8 cellular contexts compared by ENCODE assay signal in the genomic region with DNA sequence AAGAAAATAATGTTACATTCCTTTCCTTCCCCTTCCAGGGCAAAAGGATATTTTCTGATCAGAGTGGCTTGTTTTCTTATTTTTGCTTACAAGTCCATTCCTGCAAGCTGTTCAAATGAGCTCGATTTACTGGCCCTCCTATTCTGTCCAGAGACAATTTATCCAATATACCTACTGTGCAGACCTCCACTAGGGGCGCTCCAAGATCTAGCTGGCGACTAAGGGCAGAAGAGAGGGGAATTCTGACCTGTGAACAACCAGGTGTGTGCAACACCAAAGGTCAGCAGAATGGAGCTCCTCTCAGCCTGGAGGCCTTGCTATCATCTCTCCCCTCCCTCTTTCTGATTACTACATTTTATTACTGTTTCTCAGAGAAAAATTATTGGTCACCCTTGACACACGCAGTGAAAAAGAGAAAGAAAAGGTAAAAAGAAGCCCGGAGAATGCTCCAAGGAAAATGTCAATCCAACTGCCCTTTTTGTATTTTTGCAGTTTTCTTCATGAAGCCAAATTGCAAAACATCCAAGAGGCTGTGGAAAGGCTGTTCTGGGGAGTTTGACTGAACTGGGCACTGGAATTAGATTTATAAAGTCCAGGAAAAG. TPM values are rescaled to one million over a fixed set of nuclear protein-coding genes. Genes with fewer than 3 reads are reported as not detected.
DNase-seq lines count a peak whose midpoint lies in the region; ATAC-seq, FAIRE-seq and TF ChIP-seq lines count a peak whose summit lies in the region.

No MANE protein-coding gene starts in this region.

- intact Hi-C loops in ascending aorta (cut with DNase I) = no loop called here

- H3K36me3 ChIP-seq in ascending aorta (no peaks in the 10 kb centered on the region), keratinocyte (ENCODE audit: control insufficient read depth in 2 of 2, extremely low read depth in 1 of 2, insufficient read depth in 2 of 2, low read length in 2 of 2) (no peaks in the 10 kb centered on the region), suprapubic skin (no peaks in the 10 kb centered on the region)

- no peaks in the 10 kb centered on the region for H3K9me3 ChIP-seq in ascending aorta
- H3K9me3 ChIP-seq in keratinocyte (ENCODE audit: control insufficient read depth, low read depth, low read length) = no peaks in the 10 kb centered on the region
- no peaks in the 10 kb centered on the region for H3K9me3 ChIP-seq in suprapubic skin

- H3K9ac ChIP-seq in keratinocyte (ENCODE audit: control insufficient read depth, extremely low read depth, insufficient read depth, low read length) = no peak overlapping the region

- TF ChIP-seq POLR2A in suprapubic skin (IDR thresholded peaks at IDR 0.05) = no peak

- ATAC-seq in GM18519 (IDR thresholded peaks at IDR 0.05; ENCODE audit: low FRiP score, unreplicated experiment) = no peak

- no peak for FAIRE-seq in keratinocyte (lab: Jason Lieb, UNC)

- TF ChIP-seq CTCF in ascending aorta (IDR thresholded peaks at IDR 0.05) (peak in 2 of 3 experiments; percentile 9 to 44), keratinocyte (optimal IDR thresholded peaks at IDR 0.05 in 1 of 3, IDR thresholded peaks at IDR 0.05 in 1 of 3, conservative IDR thresholded peaks at IDR 0.05 in 1 of 3; ENCODE audit: extremely low read depth in 1 of 3, insufficient read depth in 2 of 3, low read length in 3 of 3) (peak; percentile 64 to 71 (median 70)), suprapubic skin (IDR thresholded peaks at IDR 0.05) (peak; percentile 2 to 55)

- no peak for TF ChIP-seq EP300 in suprapubic skin (IDR thresholded peaks at IDR 0.05)

- H3K27me3 ChIP-seq in ascending aorta (no peaks in the 10 kb centered on the region), keratinocyte (ENCODE audit: control insufficient read depth, extremely low read depth, insufficient read depth, low read length) (peaks cover 35% of the 10 kb centered on the region), suprapubic skin (peaks cover 81% of the 10 kb centered on the region)

- H3K79me2 ChIP-seq in keratinocyte (ENCODE audit: control insufficient read depth, insufficient read depth, low read length) = no peaks in the 10 kb centered on the region

- H3K27ac ChIP-seq in ascending aorta = no peak overlapping the region
- H3K27ac ChIP-seq in keratinocyte (ENCODE audit: control insufficient read depth, insufficient read depth, low read length) = no peak overlapping the region
- H3K27ac ChIP-seq in suprapubic skin = no peak overlapping the region

- dilution Hi-C loops in keratinocyte (cut with MboI; ENCODE audit: extremely low pct_ligation_motif_present, low sequenced_read_pairs) = no loop called here

- WGBS in suprapubic skin = 38% methylated on average over 5 of the region's 5 CpGs

- peaks cover 0 to 5% of the 10 kb centered on the region in 2 donors for H3K4me1 ChIP-seq in ascending aorta
- H3K4me1 ChIP-seq in keratinocyte (ENCODE audit: control insufficient read depth, extremely low read depth, insufficient read depth, low read length) = no peaks in the 10 kb centered on the region
- H3K4me1 ChIP-seq in suprapubic skin = peaks cover 15% of the 10 kb centered on the region

- no peak overlapping the region for H2AFZ ChIP-seq in keratinocyte (ENCODE audit: control insufficient read depth, low read length)

- DNase-seq in CD1c-positive myeloid dendritic cell (ENCODE audit: extremely low spot score) (peak; percentile 28), GM19238 (ENCODE audit: insufficient read length, low spot score) (peak; percentile 36), NCI-H460 (ENCODE audit: extremely low read depth, low read depth) (peak; percentile 21), ascending aorta (ENCODE audit: low spot score in 2 of 2) (no peak), keratinocyte (ENCODE audit: low read depth, low spot score) (no peak), suprapubic skin (ENCODE audit: low spot score in 2 of 2) (peak in 1 of 2 donors; percentile 49)
- DNase-seq in effector CD4-positive, alpha-beta T cell = no peak

- no peak overlapping the region for H3K4me3 ChIP-seq in ascending aorta
- no peak overlapping the region for H3K4me3 ChIP-seq in keratinocyte (ENCODE audit: control insufficient read depth in 2 of 3, extremely low read depth in 1 of 3, insufficient read depth in 2 of 3, low read depth in 1 of 3, low read length in 3 of 3)
- no peak overlapping the region for H3K4me3 ChIP-seq in suprapubic skin

- H3K4me2 ChIP-seq in keratinocyte (ENCODE audit: control insufficient read depth, extremely low read depth, insufficient read depth, low read depth, low read length) = no peak overlapping the region

- H3K9me1 ChIP-seq in keratinocyte (ENCODE audit: control insufficient read depth, extremely low read depth, insufficient read depth, low read length) = no peaks in the 10 kb centered on the region

- H4K20me1 ChIP-seq in keratinocyte (ENCODE audit: control insufficient read depth, extremely low read depth, insufficient read depth, low read length) = no peaks in the 10 kb centered on the region

RNA-seq across cellular contexts. Expression of a gene that starts 3.2 kb away (rescaled TPM):
- not detected in 2 replicates for total RNA-seq in NCI-H460 (2014; rRNA removed; shearing (Covaris generic))
- not detected in 2 replicates for polyA plus RNA-seq in NCI-H460 (2014; cell fraction: nucleus; rRNA removed)
- total RNA-seq in ascending aorta (not detected), suprapubic skin (1 to 10 TPM in 2 of 4 donors, under 1 TPM in 2; 0.24 to 2.2 (median 0.89) TPM)
- not detected in 3 replicates for polyA plus RNA-seq in keratinocyte
- not detected for polyA plus RNA-seq in keratinocyte (2011; ENCODE audit: low read depth)
- polyA plus RNA-seq in keratinocyte (2011; cell fraction: cytosol; rRNA removed) = not detected in 2 replicates
- polyA plus RNA-seq in keratinocyte (2011; cell fraction: nucleus; rRNA removed) = not detected in 2 replicates
- polyA plus RNA-seq in keratinocyte (2012; ENCODE audit: low replicate concordance) = not detected in 2 replicates
- not detected in 3 replicates for polyA minus RNA-seq in keratinocyte
- polyA minus RNA-seq in keratinocyte (2011; cell fraction: cytosol; rRNA and poly(A)+ RNA removed) = not detected
- polyA minus RNA-seq in keratinocyte (2011; cell fraction: nucleus; rRNA and poly(A)+ RNA removed) = not detected in 2 replicates

Comparison
In these comparisons a context has a peak if more than half of its experiments do, and no peak if none do; other contexts are left out.
1. DNase-seq: peak in CD1c-positive myeloid dendritic cell (single experiment), GM19238 (single experiment) and NCI-H460 (single experiment); none in ascending aorta (0 of 2), keratinocyte (single experiment) and effector CD4-positive, alpha-beta T cell (single experiment).
2. Peak in every context shown above with its lines, with median percentiles within 50 percentile points of each other: CTCF ChIP-seq.